In genomic region chr4:105837037-105837436, GRCh38 we compare ENCODE assay signal across 35 cellular contexts. TPM values are rescaled to one million over a fixed set of nuclear protein-coding genes. Genes with fewer than 3 reads are reported as not detected.
"Had no signal": no experiment of that assay in that cellular context is flagged by ENCODE, and none has a peak within 500 bp of the region (broad histone marks: within the 10 kb centered on the region; RNA-seq: fewer than 3 reads in every experiment).

No MANE protein-coding gene starts in this region.

- H3K9me3 ChIP-seq: esophagus squamous epithelium, gastroesophageal sphincter, heart right ventricle had no signal

- H3K9me3 Mint-ChIP-seq: activated CD4-positive, alpha-beta memory T cell treated with anti-CD3 and anti-CD28 coated beads for 36 hours; activated T-cell treated with anti-CD3 and anti-CD28 coated beads, Interleukin-2, amount 50 U/mL, for 24 hours; activated T-cell treated with anti-CD3 and anti-CD28 coated beads, Interleukin-2, amount 50 U/mL, for 72 hours had no signal

- H3K36me3 ChIP-seq: brain microvascular endothelial cell had no signal

- ATAC-seq: activated CD4-positive, alpha-beta T cell treated with anti-CD3 and anti-CD28 coated beads for 36 hours; activated CD8-positive, alpha-beta memory T cell treated with anti-CD3 and anti-CD28 coated beads, Interleukin-2, amount 10 ng/mL, durations not matched to agents 7 days and 5 days; activated CD8-positive, alpha-beta T cell treated with anti-CD3 and anti-CD28 coated beads, Interleukin-2, amount 10 ng/mL, durations not matched to agents 7 days and 5 days; activated T-cell treated with anti-CD3 and anti-CD28 coated beads, Interleukin-2, amount 50 U/mL, for 72 hours; gastroesophageal sphincter; heart right ventricle had no signal

- H3K27ac Mint-ChIP-seq: activated CD4-positive, alpha-beta memory T cell treated with anti-CD3 and anti-CD28 coated beads for 36 hours; activated CD4-positive, alpha-beta T cell treated with anti-CD3 and anti-CD28 coated beads for 36 hours; activated CD4-positive, alpha-beta T cell treated with anti-CD3 and anti-CD28 coated beads, Interleukin-2, amount 10 ng/mL, durations not matched to agents 24 days and 14 days; activated CD8-positive, alpha-beta memory T cell treated with anti-CD3 and anti-CD28 coated beads, Interleukin-2, amount 10 ng/mL, durations not matched to agents 7 days and 5 days; activated CD8-positive, alpha-beta T cell treated with anti-CD3 and anti-CD28 coated beads, Interleukin-2, amount 10 ng/mL, durations not matched to agents 7 days and 5 days; activated naive CD8-positive, alpha-beta T cell; activated T-cell treated with anti-CD3 and anti-CD28 coated beads, Interleukin-2, amount 50 U/mL, for 24 hours; activated T-cell treated with anti-CD3 and anti-CD28 coated beads, Interleukin-2, amount 50 U/mL, for 72 hours had no signal

- H3K4me1 Mint-ChIP-seq: activated CD4-positive, alpha-beta T cell treated with anti-CD3 and anti-CD28 coated beads for 36 hours; activated CD4-positive, alpha-beta T cell treated with anti-CD3 and anti-CD28 coated beads, Interleukin-2, amount 10 ng/mL, durations not matched to agents 24 days and 14 days; activated CD8-positive, alpha-beta memory T cell treated with anti-CD3 and anti-CD28 coated beads, Interleukin-2, amount 10 ng/mL, durations not matched to agents 7 days and 5 days had no signal

- H3K4me3 Mint-ChIP-seq: activated CD4-positive, alpha-beta memory T cell treated with anti-CD3 and anti-CD28 coated beads for 36 hours; activated CD4-positive, alpha-beta T cell treated with anti-CD3 and anti-CD28 coated beads for 36 hours; activated CD4-positive, alpha-beta T cell treated with anti-CD3 and anti-CD28 coated beads, Interleukin-2, amount 10 ng/mL, durations not matched to agents 24 days and 14 days; activated CD8-positive, alpha-beta memory T cell treated with anti-CD3 and anti-CD28 coated beads, Interleukin-2, amount 10 ng/mL, durations not matched to agents 7 days and 5 days; activated CD8-positive, alpha-beta T cell treated with anti-CD3 and anti-CD28 coated beads, Interleukin-2, amount 10 ng/mL, durations not matched to agents 7 days and 5 days; activated naive CD8-positive, alpha-beta T cell; activated T-cell treated with anti-CD3 and anti-CD28 coated beads, Interleukin-2, amount 50 U/mL, for 24 hours; activated T-cell treated with anti-CD3 and anti-CD28 coated beads, Interleukin-2, amount 50 U/mL, for 72 hours had no signal

- H3K27me3 ChIP-seq: brain microvascular endothelial cell, esophagus squamous epithelium, gastroesophageal sphincter, heart right ventricle had no signal

- H3K27ac ChIP-seq: brain microvascular endothelial cell, epithelial cell of prostate, esophagus squamous epithelium, gastroesophageal sphincter, heart right ventricle had no signal

- DNase-seq: activated CD4-positive, alpha-beta memory T cell treated with anti-CD3 and anti-CD28 coated beads for 36 hours; activated CD4-positive, alpha-beta T cell treated with anti-CD3 and anti-CD28 coated beads for 36 hours; activated CD4-positive, alpha-beta T cell treated with anti-CD3 and anti-CD28 coated beads, Interleukin-2, amount 10 ng/mL, durations not matched to agents 24 days and 14 days; activated CD4-positive, CD25-positive, alpha-beta regulatory T cell; activated CD4-positive, CD25-positive, alpha-beta regulatory T cell treated with anti-CD3 and anti-CD28 coated beads, Interleukin-2, amount 50 U/mL, for 72 hours; activated CD8-positive, alpha-beta memory T cell treated with anti-CD3 and anti-CD28 coated beads, Interleukin-2, amount 10 ng/mL, durations not matched to agents 7 days and 5 days; activated CD8-positive, alpha-beta memory T cell treated with anti-CD3 and anti-CD28 coated beads, Interleukin-2, amount 50 U/mL, for 48 hours; activated CD8-positive, alpha-beta T cell treated with anti-CD3 and anti-CD28 coated beads, Interleukin-2, amount 10 ng/mL, durations not matched to agents 7 days and 5 days; activated effector memory CD4-positive, alpha-beta T cell treated with Interleukin-2 at 50 U/mL for 16 hours; activated gamma-delta T cell treated with Interleukin-2 at 50 U/mL for 16 hours; activated naive CD4-positive, alpha-beta T cell treated with anti-CD3 and anti-CD28 coated beads, Interleukin-2, amount 50 U/mL, for 16 hours; activated naive CD4-positive, alpha-beta T cell treated with Interleukin-2 at 50 U/mL for 16 hours; activated T-cell treated with anti-CD3 and anti-CD28 coated beads for 4 hours; activated T-cell treated with anti-CD3 and anti-CD28 coated beads, Interleukin-2, amount 50 U/mL, for 24 hours; activated T-cell treated with anti-CD3 and anti-CD28 coated beads, Interleukin-2, amount 50 U/mL, for 72 hours; amniotic stem cell; anterior cingulate cortex; brain microvascular endothelial cell; caudate nucleus; cortex of kidney; dermis blood vessel endothelial cell; effector CD4-positive, alpha-beta T cell; esophagus squamous epithelium; foreskin melanocyte; heart right ventricle had no signal

- H3K27me3 Mint-ChIP-seq: activated CD4-positive, alpha-beta memory T cell treated with anti-CD3 and anti-CD28 coated beads for 36 hours; activated CD4-positive, alpha-beta T cell treated with anti-CD3 and anti-CD28 coated beads for 36 hours; activated CD4-positive, alpha-beta T cell treated with anti-CD3 and anti-CD28 coated beads, Interleukin-2, amount 10 ng/mL, durations not matched to agents 24 days and 14 days; activated CD8-positive, alpha-beta memory T cell treated with anti-CD3 and anti-CD28 coated beads, Interleukin-2, amount 10 ng/mL, durations not matched to agents 7 days and 5 days; activated naive CD8-positive, alpha-beta T cell; activated T-cell treated with anti-CD3 and anti-CD28 coated beads, Interleukin-2, amount 50 U/mL, for 24 hours had no signal

- FAIRE-seq: astrocyte, bronchial epithelial cell, colon, endothelial cell of umbilical vein had no signal

- H3K4me1 ChIP-seq: esophagus squamous epithelium, gastroesophageal sphincter, heart right ventricle had no signal

- H3K4me3 ChIP-seq: esophagus squamous epithelium, gastroesophageal sphincter, heart right ventricle had no signal

RNA-seq across cellular contexts. Expression of gene NPNT, which starts 58.2 kb away (rescaled TPM):
- total RNA-seq: activated CD4-positive, alpha-beta memory T cell treated with anti-CD3 and anti-CD28 coated beads for 36 hours; activated CD4-positive, alpha-beta T cell treated with anti-CD3 and anti-CD28 coated beads for 36 hours; activated CD4-positive, alpha-beta T cell treated with anti-CD3 and anti-CD28 coated beads, Interleukin-2, amount 10 ng/mL, durations not matched to agents 24 days and 14 days; activated CD8-positive, alpha-beta memory T cell treated with anti-CD3 and anti-CD28 coated beads for 36 hours; activated CD8-positive, alpha-beta memory T cell treated with anti-CD3 and anti-CD28 coated beads, Interleukin-2, amount 10 ng/mL, durations not matched to agents 7 days and 5 days; activated CD8-positive, alpha-beta T cell treated with anti-CD3 and anti-CD28 coated beads, Interleukin-2, amount 10 ng/mL, durations not matched to agents 7 days and 5 days; endothelial cell of umbilical vein; fibroblast of villous mesenchyme; T-helper 1 cell treated with Interleukin-12 subunit alpha and Interleukin-12 subunit beta and Interleukin-4 antibody, amounts not matched to agents 30 ng/mL and 1 ng/mL, for 36 hours had no signal
- polyA plus RNA-seq: endothelial cell of umbilical vein had no signal
